ENCODE assay signal across 26 cellular contexts in genomic region chr2:101258804-101259203, GRCh38. TPM values are rescaled to one million over a fixed set of nuclear protein-coding genes. Genes with fewer than 3 reads are reported as not detected.
DNase-seq lines count a peak whose midpoint lies in the region; ATAC-seq and TF ChIP-seq lines count a peak whose summit lies in the region.
"Had no signal": no experiment of that assay in that cellular context is flagged by ENCODE, and none has a peak within 500 bp of the region (broad histone marks: within the 10 kb centered on the region; RNA-seq: fewer than 3 reads in every experiment).

No MANE protein-coding gene starts in this region.

- no peaks in the 10 kb centered on the region for H3K9me3 Mint-ChIP-seq in activated naive CD4-positive, alpha-beta T cell treated with anti-CD3 and anti-CD28 coated beads, Interleukin-2, amount 10 ng/mL, durations not matched to agents 7 days and 5 days
- no peaks in the 10 kb centered on the region for H3K9me3 Mint-ChIP-seq in CD4-positive, alpha-beta T cell
- no peaks in the 10 kb centered on the region for H3K9me3 Mint-ChIP-seq in immature natural killer cell
- H3K9me3 Mint-ChIP-seq: CD4-positive, alpha-beta memory T cell; IgD-negative memory B cell had no signal

- H3K27me3 Mint-ChIP-seq in activated naive CD4-positive, alpha-beta T cell treated with anti-CD3 and anti-CD28 coated beads, Interleukin-2, amount 10 ng/mL, durations not matched to agents 7 days and 5 days: no peaks in the 10 kb centered on the region
- no peaks in the 10 kb centered on the region for H3K27me3 Mint-ChIP-seq in CD4-positive, alpha-beta T cell
- H3K27me3 Mint-ChIP-seq in T-helper 17 cell: no peaks in the 10 kb centered on the region
- peaks cover 0 to 4% (median under 1%) of the 10 kb centered on the region in 3 donors for H3K27me3 Mint-ChIP-seq in immature natural killer cell (ENCODE audit: low read depth in 3 of 3)
- H3K27me3 Mint-ChIP-seq: CD4-positive, alpha-beta memory T cell; IgD-negative memory B cell had no signal

- H3K9me3 ChIP-seq in CD4-positive, alpha-beta T cell (ENCODE audit: control insufficient read depth, low read length): no peaks in the 10 kb centered on the region
- H3K9me3 ChIP-seq in T-helper 17 cell (ENCODE audit: control insufficient read depth, low read length, poor library complexity, severe bottlenecking): no peaks in the 10 kb centered on the region
- H3K9me3 ChIP-seq: SJCRH30 had no signal

- CTCF ChIA-PET in activated naive CD4-positive, alpha-beta T cell treated with anti-CD3 and anti-CD28 coated beads, Interleukin-2, amount 10 ng/mL, durations not matched to agents 7 days and 5 days (lab: Charles Lee): interaction anchor here (0.7 kb wide), 1 partner anchor 246 kb away, joined by 3 read pairs; no protein-coding TSS in a partner anchor
- CTCF ChIA-PET in CD4-positive, alpha-beta T cell (lab: Charles Lee): no interaction called here

- no peak for TF ChIP-seq CTCF in CD4-positive, alpha-beta T cell (IDR thresholded peaks at IDR 0.05)

- DNase-seq in activated naive CD4-positive, alpha-beta T cell treated with anti-CD3 and anti-CD28 coated beads, Interleukin-2, amount 10 ng/mL, durations not matched to agents 7 days and 5 days: no peak
- no peak for DNase-seq in activated naive CD4-positive, alpha-beta T cell treated with Interleukin-2 at 50 U/mL for 16 hours
- no peak for DNase-seq in CD4-positive, alpha-beta T cell
- DNase-seq in T-helper 17 cell (no peak), immature natural killer cell (no peak), GOT3 (lab: John Stamatoyannopoulos, UW) (no peak), NCI-H1930 (lab: John Stamatoyannopoulos, UW) (no peak)
- DNase-seq: AML-193; CD4-positive, alpha-beta memory T cell; DMS 273 treated with DMSO at 0.1 percent for 48 hours; EL; GF-D8; NCI-H1048; NCI-H1417; NCI-H1694; NCI-H2081; NCI-H2227 treated with DMSO at 0.1 percent for 48 hours; NCI-H526 treated with DMSO at 0.1 percent for 48 hours; PC-9; SJCRH30 had no signal

- POLR2A ChIA-PET in CD4-positive, alpha-beta T cell (lab: Charles Lee): interaction anchor here (1.6 kb wide), 1 partner anchor 15 kb away, joined by 4 read pairs; no protein-coding TSS in a partner anchor

- H3K4me3 Mint-ChIP-seq in activated naive CD4-positive, alpha-beta T cell treated with anti-CD3 and anti-CD28 coated beads, Interleukin-2, amount 10 ng/mL, durations not matched to agents 7 days and 5 days: no peak overlapping the region
- H3K4me3 Mint-ChIP-seq in CD4-positive, alpha-beta T cell: peak overlapping the region; percentile 1
- H3K4me3 Mint-ChIP-seq in T-helper 17 cell (no peak overlapping the region), immature natural killer cell (no peak overlapping the region)
- H3K4me3 Mint-ChIP-seq: IgD-negative memory B cell had no signal

- no peaks in the 10 kb centered on the region for H3K27me3 ChIP-seq in CD4-positive, alpha-beta T cell (ENCODE audit: control insufficient read depth, insufficient read depth, low read length)
- H3K27me3 ChIP-seq: BLaER1 treated with 17β-estradiol and CSF1 and Interleukin-3, amounts not matched to agents 10 nM and 100 nM; SJCRH30 had no signal

- intact Hi-C loops in CD4-positive, alpha-beta T cell (cut with DNase I, micrococcal nuclease): loop anchor here in 1 of 2 experiments (2.0 kb wide), 2 partner anchors 14 to 46 kb away; no protein-coding TSS in a partner anchor

- no peak overlapping the region for H3K27ac ChIP-seq in CD4-positive, alpha-beta T cell (ENCODE audit: low read depth, low read length)
- H3K27ac ChIP-seq: BLaER1 treated with 17β-estradiol and CSF1 and Interleukin-3, amounts not matched to agents 10 nM and 100 nM; KMS-11; PC-9; SJCRH30 had no signal

- ATAC-seq in CD4-positive, alpha-beta T cell (ENCODE audit: poor library complexity): no peak
- ATAC-seq in T-helper 17 cell (no peak), GM21447 (IDR thresholded peaks at IDR 0.05; ENCODE audit: unreplicated experiment) (no peak)
- ATAC-seq: HCT116, Right ventricle myocardium inferior had no signal

- H3K27ac Mint-ChIP-seq in activated naive CD4-positive, alpha-beta T cell treated with anti-CD3 and anti-CD28 coated beads, Interleukin-2, amount 10 ng/mL, durations not matched to agents 7 days and 5 days: peak overlapping the region; percentile 21
- peak overlapping the region; percentile 65 for H3K27ac Mint-ChIP-seq in CD4-positive, alpha-beta T cell
- peak overlapping the region; percentile 54 for H3K27ac Mint-ChIP-seq in T-helper 17 cell
- peak overlapping the region in 4 of 6 donors; percentile 36 to 71 (median 50) for H3K27ac Mint-ChIP-seq in immature natural killer cell
- H3K27ac Mint-ChIP-seq: IgD-negative memory B cell had no signal

- H3K4me1 Mint-ChIP-seq in activated naive CD4-positive, alpha-beta T cell treated with anti-CD3 and anti-CD28 coated beads, Interleukin-2, amount 10 ng/mL, durations not matched to agents 7 days and 5 days: peaks cover 54% of the 10 kb centered on the region
- peaks cover 64% of the 10 kb centered on the region for H3K4me1 Mint-ChIP-seq in CD4-positive, alpha-beta T cell (ENCODE audit: low read depth)
- H3K4me1 Mint-ChIP-seq in T-helper 17 cell (peaks cover 34% of the 10 kb centered on the region), immature natural killer cell (peaks cover 42 to 81% of the 10 kb centered on the region in 2 donors)

- H3K36me3 Mint-ChIP-seq in activated naive CD4-positive, alpha-beta T cell treated with anti-CD3 and anti-CD28 coated beads, Interleukin-2, amount 10 ng/mL, durations not matched to agents 7 days and 5 days: peaks cover 46% of the 10 kb centered on the region
- H3K36me3 Mint-ChIP-seq in CD4-positive, alpha-beta T cell (ENCODE audit: low read depth): peaks cover 80% of the 10 kb centered on the region
- peaks cover 5% of the 10 kb centered on the region for H3K36me3 Mint-ChIP-seq in T-helper 17 cell (ENCODE audit: low read depth)
- H3K36me3 Mint-ChIP-seq in immature natural killer cell: peaks cover 12 to 20% (median 15%) of the 10 kb centered on the region in 3 donors

RNA-seq across cellular contexts. Expression of gene CNOT11, which starts 6.1 kb away (rescaled TPM):
- total RNA-seq in CD4-positive, alpha-beta T cell: 10 to 100 TPM; 39.4 to 46.8 TPM
- total RNA-seq in T-helper 17 cell: 10 to 100 TPM; 48.3 to 48.5 TPM
- 10 to 100 TPM; 37.0 to 56.9 (median 39.3) TPM for polyA plus RNA-seq in immature natural killer cell

RNA-seq across cellular contexts. Expression of gene RNF149, which starts 49.7 kb away (rescaled TPM):
- total RNA-seq in CD4-positive, alpha-beta T cell: 100 to 1,000 TPM; 139 to 150 TPM
- 100 to 1,000 TPM; 180 to 185 TPM for total RNA-seq in T-helper 17 cell
- 10 to 100 TPM; 45.5 to 79.9 (median 50.9) TPM for polyA plus RNA-seq in immature natural killer cell
